1 cellular context compared by ENCODE assay signal in the genomic region with DNA sequence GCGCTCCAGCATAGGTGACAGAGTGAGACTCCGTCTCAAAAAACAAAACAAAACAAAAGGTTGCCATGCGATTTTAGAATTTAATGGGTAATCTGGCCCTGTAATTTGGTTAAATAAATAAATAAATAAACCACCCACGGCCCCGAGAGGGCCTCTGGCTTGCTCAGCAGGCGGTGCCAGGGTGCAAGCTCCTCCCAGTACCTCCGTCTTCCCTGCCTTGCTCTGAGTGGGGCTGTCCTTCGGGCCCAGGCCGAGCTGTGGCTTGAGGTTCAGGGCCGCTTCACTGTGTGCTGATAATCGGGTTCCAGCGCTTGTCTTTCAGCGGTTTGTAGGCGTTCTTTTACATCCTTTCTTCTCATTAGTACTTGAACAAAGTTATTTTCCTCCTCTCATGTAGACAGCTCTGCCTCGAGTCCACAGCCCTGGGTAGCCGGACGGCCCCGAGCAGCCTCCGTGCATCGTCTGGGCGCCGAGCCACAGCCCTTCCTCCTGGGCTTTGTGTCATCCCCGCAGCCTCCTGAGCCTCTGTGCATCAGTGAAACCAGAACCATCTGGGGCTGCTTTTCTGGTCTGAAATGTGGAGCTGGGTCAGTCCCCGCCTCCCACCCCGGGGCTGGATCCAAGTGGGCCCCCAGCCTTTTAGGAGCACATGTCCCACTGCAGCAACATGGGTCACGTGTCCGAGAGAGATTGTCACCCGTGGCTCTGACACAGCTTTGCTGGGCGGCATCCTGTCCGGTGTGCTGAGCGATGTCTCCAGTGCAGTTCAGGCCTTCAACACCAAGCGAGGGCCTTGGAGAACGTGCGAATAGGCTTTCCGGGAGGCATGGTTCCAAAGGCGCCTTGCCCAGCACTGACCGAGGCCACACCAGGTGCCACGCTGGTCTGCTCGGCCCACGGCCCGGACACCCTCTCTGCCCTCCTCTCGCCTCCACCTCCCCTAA.
TF ChIP-seq lines count a peak whose summit lies in the region.

No MANE protein-coding gene starts in this region.

TF ChIP-seq in GM23338, 12 proteins besides CTCF, POLR2A, EP300 and RAD21 (continued from another document):
- TF ChIP-seq NANOG (IDR thresholded peaks at IDR 0.05; ENCODE audit: borderline replicate concordance) (no peak), POLR2AphosphoS5 (IDR thresholded peaks at IDR 0.05; ENCODE audit: low read depth) (no peak), JUNB (IDR thresholded peaks at IDR 0.05; ENCODE audit: unreplicated experiment) (no peak), ETS1 (IDR thresholded peaks at IDR 0.05) (no peak), CREB1 (CRISPR knock-in tag; IDR thresholded peaks at IDR 0.05; ENCODE audit: low read depth) (no peak), STAT1 (IDR thresholded peaks at IDR 0.05; ENCODE audit: unreplicated experiment) (no peak), ZNF462 (CRISPR knock-in tag; IDR thresholded peaks at IDR 0.05) (no peak), EZH2 (IDR thresholded peaks at IDR 0.05; ENCODE audit: low read depth, unreplicated experiment) (no peak)
